8 cellular contexts compared by ENCODE assay signal in the genomic region with DNA sequence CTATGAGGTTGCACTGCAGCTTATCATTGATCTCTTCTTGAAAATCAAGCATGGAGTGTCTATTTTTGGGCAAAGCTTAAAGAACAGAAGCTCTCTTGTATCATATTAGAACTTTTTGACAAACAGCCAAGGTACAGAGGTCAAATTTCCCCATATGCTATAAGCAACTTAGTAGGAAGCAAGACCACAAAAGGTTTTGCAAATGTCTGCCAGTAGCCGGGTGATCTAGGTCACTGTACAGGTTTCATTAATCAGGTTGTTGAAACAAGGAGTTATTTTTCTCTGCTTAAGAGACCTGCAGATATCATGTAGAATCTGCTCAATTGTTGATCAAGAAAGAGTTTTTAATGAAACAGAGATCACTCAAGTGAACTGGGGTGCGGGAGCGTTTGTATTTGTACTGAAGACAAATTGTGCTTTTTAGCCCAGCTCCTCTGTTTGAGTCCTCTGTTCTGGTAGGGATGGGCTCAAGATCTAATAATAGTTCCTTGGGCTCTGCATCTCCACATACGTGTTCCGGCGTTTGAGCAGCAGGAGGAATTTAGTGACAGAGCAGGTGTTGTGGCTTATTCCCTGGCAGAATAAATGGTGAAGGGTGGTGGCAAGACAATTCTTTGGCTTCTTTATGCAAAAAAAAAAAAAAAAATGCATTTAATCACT. TPM values are rescaled to one million over a fixed set of nuclear protein-coding genes. Genes with fewer than 3 reads are reported as not detected.
DNase-seq lines count a peak whose midpoint lies in the region; ATAC-seq and TF ChIP-seq lines count a peak whose summit lies in the region.

No MANE protein-coding gene starts in this region.

- H3K4me3 ChIP-seq in ACC112 (ENCODE audit: low read depth, low read length) (no peak overlapping the region; the same call in 1 of the 2 replicates), sigmoid colon (peak overlapping the region; percentile 65 to 89 (median 86))

- H3K79me2 ChIP-seq in ACC112 (ENCODE audit: control insufficient read depth, insufficient read depth, low read length, unreplicated experiment) = peaks cover 32% of the 10 kb centered on the region

- H3K4me1 ChIP-seq in ACC112 (ENCODE audit: control insufficient read depth, insufficient read depth, low read length, unreplicated experiment) (peaks cover 19% of the 10 kb centered on the region), sigmoid colon (peaks cover 1 to 31% (median 19%) of the 10 kb centered on the region in 4 donors)

- H3K4me3 Mint-ChIP-seq in T-helper 17 cell = peak overlapping the region; percentile 100

- ATAC-seq in T-helper 17 cell (no peak), GM18873 (IDR thresholded peaks at IDR 0.05; ENCODE audit: low FRiP score, unreplicated experiment) (no peak), GM21515 (IDR thresholded peaks at IDR 0.05; ENCODE audit: unreplicated experiment) (no peak)

- peaks cover 4% of the 10 kb centered on the region for H3K27me3 Mint-ChIP-seq in T-helper 17 cell

- peaks cover 7% of the 10 kb centered on the region for H3K36me3 Mint-ChIP-seq in T-helper 17 cell (ENCODE audit: low read depth)

- peak overlapping the region; percentile 100 for H3K27ac Mint-ChIP-seq in T-helper 17 cell

- no peak for TF ChIP-seq POLR2A in sigmoid colon (IDR thresholded peaks at IDR 0.05)

- DNase-seq in GM04503 (ENCODE audit: low read depth) (peak; percentile 82), T-helper 17 cell (no peak), fibroblast of peridontal ligament (ENCODE audit: extremely low read depth) (peak; percentile 72), sigmoid colon (no peak), hepatic stellate cell (ENCODE audit: low spot score) (no peak)

- H3K36me3 ChIP-seq in ACC112 (ENCODE audit: insufficient read depth, low read length) (peaks cover 24% of the 10 kb centered on the region), sigmoid colon (peaks cover 6 to 20% (median 13%) of the 10 kb centered on the region in 4 donors)

- H3K27ac ChIP-seq in ACC112 (ENCODE audit: low read depth, low read length) = peak overlapping the region; percentile 45
- H3K27ac ChIP-seq in sigmoid colon = peak overlapping the region; percentile 96 to 97 (median 97)

- TF ChIP-seq CTCF in sigmoid colon (IDR thresholded peaks at IDR 0.05) = no peak

- H2AFZ ChIP-seq in ACC112 (ENCODE audit: low read length, unreplicated experiment) = no peak overlapping the region

- H3K9me3 ChIP-seq in T-helper 17 cell (ENCODE audit: control insufficient read depth, low read length, poor library complexity, severe bottlenecking) (no peaks in the 10 kb centered on the region), sigmoid colon (no peaks in the 10 kb centered on the region)

- TF ChIP-seq EP300 in sigmoid colon (IDR thresholded peaks at IDR 0.05) = no peak

- H3K4me1 Mint-ChIP-seq in T-helper 17 cell = peaks cover 38% of the 10 kb centered on the region

- WGBS in sigmoid colon, 2 donors = 11 to 31% methylated on average over 6 of the region's 6 CpGs

- no peaks in the 10 kb centered on the region for H3K27me3 ChIP-seq in ACC112 (ENCODE audit: insufficient read depth, low read length)
- no peaks in the 10 kb centered on the region for H3K27me3 ChIP-seq in sigmoid colon

- intact Hi-C loops in sigmoid colon (cut with DNase I) = loop anchor here (2.0 to 10.0 kb wide), 6 partner anchors 487 to 1071 kb away; no protein-coding TSS in a partner anchor

RNA-seq across cellular contexts. Expression of gene CITED2, which starts 4.3 kb away (rescaled TPM):
- total RNA-seq in T-helper 17 cell (100 to 1,000 TPM; 156 to 170 TPM), sigmoid colon (100 to 1,000 TPM in 3 of 4 donors, 10 to 100 TPM in 1; 71.7 to 182 (median 132) TPM)
- 10 to 100 TPM; 26.4 to 57.7 (median 35.5) TPM for polyA plus RNA-seq in sigmoid colon

Comparison
In these comparisons a context has a peak if more than half of its experiments do, and no peak if none do; other contexts are left out.
1. DNase-seq: peak in GM04503 (single experiment) and fibroblast of peridontal ligament (single experiment); none in T-helper 17 cell (0 of 3), sigmoid colon (single experiment) and hepatic stellate cell (single experiment).